In genomic region chr14:98290596-98290995, GRCh38 we compare ENCODE assay signal across 1 cellular context.
TF ChIP-seq lines count a peak whose summit lies in the region.

No MANE protein-coding gene starts in this region.

TF ChIP-seq in GM23338, 12 proteins besides CTCF, POLR2A, EP300 and RAD21 (continued from another document):
- TF ChIP-seq, protein P1, sequence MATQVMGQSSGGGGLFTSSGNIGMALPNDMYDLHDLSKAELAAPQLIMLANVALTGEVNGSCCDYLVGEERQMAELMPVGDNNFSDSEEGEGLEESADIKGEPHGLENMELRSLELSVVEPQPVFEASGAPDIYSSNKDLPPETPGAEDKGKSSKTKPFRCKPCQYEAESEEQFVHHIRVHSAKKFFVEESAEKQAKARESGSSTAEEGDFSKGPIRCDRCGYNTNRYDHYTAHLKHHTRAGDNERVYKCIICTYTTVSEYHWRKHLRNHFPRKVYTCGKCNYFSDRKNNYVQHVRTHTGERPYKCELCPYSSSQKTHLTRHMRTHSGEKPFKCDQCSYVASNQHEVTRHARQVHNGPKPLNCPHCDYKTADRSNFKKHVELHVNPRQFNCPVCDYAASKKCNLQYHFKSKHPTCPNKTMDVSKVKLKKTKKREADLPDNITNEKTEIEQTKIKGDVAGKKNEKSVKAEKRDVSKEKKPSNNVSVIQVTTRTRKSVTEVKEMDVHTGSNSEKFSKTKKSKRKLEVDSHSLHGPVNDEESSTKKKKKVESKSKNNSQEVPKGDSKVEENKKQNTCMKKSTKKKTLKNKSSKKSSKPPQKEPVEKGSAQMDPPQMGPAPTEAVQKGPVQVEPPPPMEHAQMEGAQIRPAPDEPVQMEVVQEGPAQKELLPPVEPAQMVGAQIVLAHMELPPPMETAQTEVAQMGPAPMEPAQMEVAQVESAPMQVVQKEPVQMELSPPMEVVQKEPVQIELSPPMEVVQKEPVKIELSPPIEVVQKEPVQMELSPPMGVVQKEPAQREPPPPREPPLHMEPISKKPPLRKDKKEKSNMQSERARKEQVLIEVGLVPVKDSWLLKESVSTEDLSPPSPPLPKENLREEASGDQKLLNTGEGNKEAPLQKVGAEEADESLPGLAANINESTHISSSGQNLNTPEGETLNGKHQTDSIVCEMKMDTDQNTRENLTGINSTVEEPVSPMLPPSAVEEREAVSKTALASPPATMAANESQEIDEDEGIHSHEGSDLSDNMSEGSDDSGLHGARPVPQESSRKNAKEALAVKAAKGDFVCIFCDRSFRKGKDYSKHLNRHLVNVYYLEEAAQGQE (IDR thresholded peaks at IDR 0.05; ENCODE audit: unreplicated experiment) = no peak
- TF ChIP-seq JUNB (IDR thresholded peaks at IDR 0.05; ENCODE audit: unreplicated experiment) (no peak), CREB1 (CRISPR knock-in tag; IDR thresholded peaks at IDR 0.05; ENCODE audit: low read depth) (no peak), ETS1 (IDR thresholded peaks at IDR 0.05) (no peak), ZNF114 (CRISPR knock-in tag; IDR thresholded peaks at IDR 0.05) (no peak), STAT1 (IDR thresholded peaks at IDR 0.05; ENCODE audit: unreplicated experiment) (no peak), ZNF331 (CRISPR knock-in tag; IDR thresholded peaks at IDR 0.05; ENCODE audit: low read depth) (no peak), NANOG (IDR thresholded peaks at IDR 0.05; ENCODE audit: borderline replicate concordance) (no peak)
TF ChIP-seq in GM23338: peak in this region for 0.
